In the genomic region with DNA sequence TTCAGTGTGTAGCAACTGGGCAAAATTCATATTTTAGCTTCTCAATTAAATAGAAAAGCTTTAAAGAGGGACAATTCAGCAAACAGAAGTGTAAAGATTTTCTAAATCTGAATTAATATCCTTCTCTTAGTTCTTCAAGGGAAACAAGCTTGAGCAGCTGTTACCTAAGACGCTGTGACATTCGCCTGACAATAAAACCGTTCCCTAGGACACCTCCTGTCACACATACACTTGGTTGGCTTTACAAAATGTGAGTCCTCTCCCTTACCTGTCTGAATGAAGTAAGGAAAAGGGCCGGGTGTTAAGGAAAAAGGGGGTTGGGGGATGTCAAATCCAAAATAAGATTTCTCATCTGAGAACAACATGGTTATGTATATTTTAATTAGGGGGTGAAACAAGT, we compare ENCODE assay signal across 9 cellular contexts. TPM values are rescaled to one million over a fixed set of nuclear protein-coding genes. Genes with fewer than 3 reads are reported as not detected.
A peak's percentile ranks its signal among the peaks of the same experiment; 100 is the strongest.
DNase-seq lines count a peak whose midpoint lies in the region; ATAC-seq and TF ChIP-seq lines count a peak whose summit lies in the region.
"Had no signal": no experiment of that assay in that cellular context is flagged by ENCODE, and none has a peak within 500 bp of the region (broad histone marks: within the 10 kb centered on the region; RNA-seq: fewer than 3 reads in every experiment).

No MANE protein-coding gene starts in this region.

- H3K9me3 Mint-ChIP-seq in activated T-cell treated with anti-CD3 and anti-CD28 coated beads, Interleukin-2, amount 50 U/mL, for 4 hours = no peaks in the 10 kb centered on the region

- H3K27me3 Mint-ChIP-seq in activated T-cell treated with anti-CD3 and anti-CD28 coated beads, Interleukin-2, amount 50 U/mL, for 4 hours (ENCODE audit: low read depth) = no peaks in the 10 kb centered on the region

- peak overlapping the region; percentile 77 for H3K4me3 ChIP-seq in WERI-Rb-1 (ENCODE audit: low read depth, low read length)
- no peak overlapping the region for H3K4me3 ChIP-seq in liver (ENCODE audit: low read depth in 1 of 3, low read length in 3 of 3)
- peak overlapping the region; percentile 96 for H3K4me3 ChIP-seq in thoracic aorta
- H3K4me3 ChIP-seq: lung had no signal

- H3K4me3 Mint-ChIP-seq in activated T-cell treated with anti-CD3 and anti-CD28 coated beads, Interleukin-2, amount 50 U/mL, for 4 hours = peak overlapping the region; percentile 97

- H3K9me3 ChIP-seq in WERI-Rb-1 (ENCODE audit: severe bottlenecking) (no peaks in the 10 kb centered on the region), liver (ENCODE audit: control insufficient read depth in 4 of 4, low read length in 3 of 4) (no peaks in the 10 kb centered on the region), thoracic aorta (no peaks in the 10 kb centered on the region)

- 23% methylated on average over 4 of the region's 4 CpGs for WGBS in liver

- peak overlapping the region; percentile 76 to 83 for H3K9ac ChIP-seq in liver (ENCODE audit: low read depth in 1 of 2, low read length in 2 of 2)

- peaks cover 3% of the 10 kb centered on the region for H3K36me3 Mint-ChIP-seq in activated T-cell treated with anti-CD3 and anti-CD28 coated beads, Interleukin-2, amount 50 U/mL, for 4 hours (ENCODE audit: insufficient read depth)

- H3K4me1 Mint-ChIP-seq in activated T-cell treated with anti-CD3 and anti-CD28 coated beads, Interleukin-2, amount 50 U/mL, for 4 hours (ENCODE audit: low read depth) = peaks cover 64% of the 10 kb centered on the region

- TF ChIP-seq CTCF in WERI-Rb-1 (IDR thresholded peaks at IDR 0.05; ENCODE audit: low read depth, low read length) (no peak), liver (IDR thresholded peaks at IDR 0.05; ENCODE audit: low read depth, low read length, missing input control) (no peak), thoracic aorta (IDR thresholded peaks at IDR 0.05) (no peak)

- H3K36me3 ChIP-seq in WERI-Rb-1 = peaks cover 6% of the 10 kb centered on the region
- no peaks in the 10 kb centered on the region for H3K36me3 ChIP-seq in liver (ENCODE audit: control insufficient read depth in 4 of 4, insufficient read depth in 3 of 4, low read depth in 1 of 4, low read length in 3 of 4)
- no peaks in the 10 kb centered on the region for H3K36me3 ChIP-seq in thoracic aorta

- peaks cover 8 to 59% (median 36%) of the 10 kb centered on the region in 4 donors for H3K4me1 ChIP-seq in liver (ENCODE audit: control insufficient read depth in 4 of 4, insufficient read depth in 4 of 4, low read length in 3 of 4)
- H3K4me1 ChIP-seq in thoracic aorta (ENCODE audit: control insufficient read depth in 1 of 2, low read depth in 2 of 2) = peaks cover 12 to 48% of the 10 kb centered on the region in 2 donors

- DNase-seq in activated T-cell treated with anti-CD3 and anti-CD28 coated beads, Interleukin-2, amount 50 U/mL, for 4 hours = no peak
- no peak for DNase-seq in activated T-cell treated with anti-CD3 and anti-CD28 coated beads for 4 hours
- peak; percentile 49 for DNase-seq in WERI-Rb-1
- DNase-seq in thoracic aorta (ENCODE audit: low spot score) = no peak
- DNase-seq in stimulated activated CD8-positive, alpha-beta memory T cell treated with anti-CD3 and anti-CD28 coated beads, Interleukin-4, amount 100 ng/mL, for 48 hours = no peak
- no peak for DNase-seq in activated CD4-positive, alpha-beta T cell treated with anti-CD3 and anti-CD28 coated beads for 4 hours

- ATAC-seq in activated T-cell treated with anti-CD3 and anti-CD28 coated beads, Interleukin-2, amount 50 U/mL, for 4 hours = no peak
- ATAC-seq in thoracic aorta (ENCODE audit: insufficient number of reproducible peaks, low FRiP score, low read depth) (no peak), GM21717 (IDR thresholded peaks at IDR 0.05; ENCODE audit: unreplicated experiment) (no peak)

- no peak for TF ChIP-seq RAD21 in liver (IDR thresholded peaks at IDR 0.05)

- peak overlapping the region; percentile 97 for H3K27ac ChIP-seq in WERI-Rb-1
- H3K27ac ChIP-seq in liver (ENCODE audit: low read depth in 1 of 2, low read length in 2 of 2) = peak overlapping the region; percentile 39 to 99
- peak overlapping the region in 1 of 2 donors; percentile 99 for H3K27ac ChIP-seq in thoracic aorta

- H3K27me3 ChIP-seq in WERI-Rb-1 (ENCODE audit: insufficient read depth, low read depth, severe bottlenecking) = no peaks in the 10 kb centered on the region
- H3K27me3 ChIP-seq in liver (ENCODE audit: control insufficient read depth in 4 of 4, insufficient read depth in 4 of 4, low read length in 3 of 4) = no peaks in the 10 kb centered on the region
- no peaks in the 10 kb centered on the region for H3K27me3 ChIP-seq in thoracic aorta (replicated peaks; ENCODE audit: insufficient read depth)

TF ChIP-seq in liver, 16 proteins besides CTCF, POLR2A, EP300 and RAD21:
- TF ChIP-seq FOXA1 (IDR thresholded peaks at IDR 0.05) = no peak
- TF ChIP-seq NR2F2 (IDR thresholded peaks at IDR 0.05) = no peak
- TF ChIP-seq YY1 (IDR thresholded peaks at IDR 0.05) = no peak
- TF ChIP-seq, protein P1, sequence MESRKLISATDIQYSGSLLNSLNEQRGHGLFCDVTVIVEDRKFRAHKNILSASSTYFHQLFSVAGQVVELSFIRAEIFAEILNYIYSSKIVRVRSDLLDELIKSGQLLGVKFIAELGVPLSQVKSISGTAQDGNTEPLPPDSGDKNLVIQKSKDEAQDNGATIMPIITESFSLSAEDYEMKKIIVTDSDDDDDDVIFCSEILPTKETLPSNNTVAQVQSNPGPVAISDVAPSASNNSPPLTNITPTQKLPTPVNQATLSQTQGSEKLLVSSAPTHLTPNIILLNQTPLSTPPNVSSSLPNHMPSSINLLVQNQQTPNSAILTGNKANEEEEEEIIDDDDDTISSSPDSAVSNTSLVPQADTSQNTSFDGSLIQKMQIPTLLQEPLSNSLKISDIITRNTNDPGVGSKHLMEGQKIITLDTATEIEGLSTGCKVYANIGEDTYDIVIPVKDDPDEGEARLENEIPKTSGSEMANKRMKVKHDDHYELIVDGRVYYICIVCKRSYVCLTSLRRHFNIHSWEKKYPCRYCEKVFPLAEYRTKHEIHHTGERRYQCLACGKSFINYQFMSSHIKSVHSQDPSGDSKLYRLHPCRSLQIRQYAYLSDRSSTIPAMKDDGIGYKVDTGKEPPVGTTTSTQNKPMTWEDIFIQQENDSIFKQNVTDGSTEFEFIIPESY (IDR thresholded peaks at IDR 0.05) = no peak
- TF ChIP-seq GABPA (IDR thresholded peaks at IDR 0.05 in 1 of 2, conservative IDR thresholded peaks at IDR 0.05 in 1 of 2) = no peak
- TF ChIP-seq EGR1 (IDR thresholded peaks at IDR 0.05; ENCODE audit: low read depth in 2 of 2) = no peak
TF ChIP-seq in liver: peak in this region for 0.

RNA-seq across cellular contexts. Expression of a gene that starts 2.1 kb away (rescaled TPM):
- 10 to 100 TPM; 10.5 to 14.2 (median 12.7) TPM for total RNA-seq in activated T-cell treated with anti-CD3 and anti-CD28 coated beads, Interleukin-2, amount 50 U/mL, for 4 hours
- total RNA-seq in liver (10 to 100 TPM in 1 of 2 donors, 1 to 10 TPM in 1; 5.8 to 13.3 TPM), thoracic aorta (10 to 100 TPM; 17.9 to 31.9 TPM)
- 1 to 10 TPM; 5.1 to 7.1 TPM for polyA plus RNA-seq in liver

Comparison
In these comparisons a context has a peak if more than half of its experiments do, and no peak if none do; other contexts are left out.
1. H3K4me3 ChIP-seq: peak in WERI-Rb-1 (single experiment) and thoracic aorta (single experiment); none in liver (0 of 3).